ENCODE assay signal across 11 cellular contexts in genomic region chr12:8590842-8591545, GRCh38. TPM values are rescaled to one million over a fixed set of nuclear protein-coding genes. Genes with fewer than 3 reads are reported as not detected.
DNase-seq lines count a peak whose midpoint lies in the region; ATAC-seq and TF ChIP-seq lines count a peak whose summit lies in the region.
"Had no signal": no experiment of that assay in that cellular context is flagged by ENCODE, and none has a peak within 500 bp of the region (broad histone marks: within the 10 kb centered on the region; RNA-seq: fewer than 3 reads in every experiment).

No MANE protein-coding gene starts in this region.

- peaks cover 4% of the 10 kb centered on the region; the same call in 1 of the 2 replicates for H3K4me1 ChIP-seq in GM23338 (ENCODE audit: insufficient read depth)

- H3K27ac Mint-ChIP-seq in GM23338: no peak overlapping the region

- H3K4me3 ChIP-seq in GM23338: no peak overlapping the region

- peak overlapping the region; percentile 68; the same call in 1 of the 2 replicates for H2AFZ ChIP-seq in GM23338

- DNase-seq in GM23338 (ENCODE audit: low spot score) (peak; percentile 53), NOMO-1 treated with DMSO at 0.1 percent for 48 hours (lab: John Stamatoyannopoulos, UW; ENCODE audit: unreplicated experiment) (peak; percentile 92), islet precursor cell (peak; percentile 86), GM19238 (ENCODE audit: insufficient read length, low spot score) (no peak), NCI-H524 (lab: John Stamatoyannopoulos, UW) (no peak)
- DNase-seq: activated naive CD4-positive, alpha-beta T cell had no signal

- H4K20me1 ChIP-seq in GM23338 (replicated peaks; ENCODE audit: insufficient read depth): no peaks in the 10 kb centered on the region

- no peak overlapping the region for H3K4me2 ChIP-seq in GM23338

- H3K27me3 Mint-ChIP-seq in GM23338 (ENCODE audit: insufficient read depth, low read depth, poor library complexity): no peaks in the 10 kb centered on the region

- ATAC-seq in GM23338 (peak; percentile 86), GM18907 (IDR thresholded peaks at IDR 0.05; ENCODE audit: unreplicated experiment) (no peak), GM21528 (IDR thresholded peaks at IDR 0.05; ENCODE audit: low FRiP score, unreplicated experiment) (no peak)
- ATAC-seq: Panc1 had no signal

- no peaks in the 10 kb centered on the region for H3K36me3 Mint-ChIP-seq in GM23338 (ENCODE audit: low read depth)

- no peaks in the 10 kb centered on the region; the same call in 1 of the 2 replicates for H3K9me2 ChIP-seq in GM23338 (ENCODE audit: insufficient read depth)

- no peaks in the 10 kb centered on the region for H3K27me3 ChIP-seq in GM23338 (ENCODE audit: insufficient read depth)

- H3K4me3 Mint-ChIP-seq in GM23338: no peak overlapping the region
- H3K4me3 Mint-ChIP-seq: neural crest cell had no signal

- H3K27ac ChIP-seq in GM23338 (ENCODE audit: low read depth): no peak overlapping the region

- no peaks in the 10 kb centered on the region for H3K79me2 ChIP-seq in GM23338 (replicated peaks; ENCODE audit: insufficient read depth)

- peak; percentile 34 for TF ChIP-seq CTCF in GM12873 (IDR thresholded peaks at IDR 0.05; ENCODE audit: insufficient read depth, low read depth, low read length, missing control alignments)
- TF ChIP-seq CTCF in GM23338 (conservative IDR thresholded peaks at IDR 0.05; ENCODE audit: low read depth in 2 of 2): peak in 1 of 2 experiments; percentile 38; a peak in 3 of 4 replicates

- peaks cover 7% of the 10 kb centered on the region; the same call in 2 of the 3 replicates for H3K4me1 Mint-ChIP-seq in GM23338
- H3K4me1 Mint-ChIP-seq: neural crest cell had no signal

- no peaks in the 10 kb centered on the region for H3F3A ChIP-seq in GM23338 (replicated peaks; ENCODE audit: low read depth)

- H3K36me3 ChIP-seq in GM23338 (ENCODE audit: insufficient read depth): no peaks in the 10 kb centered on the region

- H3K9me3 Mint-ChIP-seq in GM23338: no peaks in the 10 kb centered on the region
- H3K9me3 Mint-ChIP-seq: neural crest cell had no signal

TF ChIP-seq in GM23338, 12 proteins besides CTCF, POLR2A, EP300 and RAD21 (continues in another document):
- TF ChIP-seq ZNF331 (CRISPR knock-in tag; IDR thresholded peaks at IDR 0.05; ENCODE audit: low read depth): no peak
- TF ChIP-seq EZH2phosphoT487 (IDR thresholded peaks at IDR 0.05; ENCODE audit: unreplicated experiment): no peak
- no peak for TF ChIP-seq NANOG (IDR thresholded peaks at IDR 0.05; ENCODE audit: borderline replicate concordance)
- no peak for TF ChIP-seq EZH2 (IDR thresholded peaks at IDR 0.05; ENCODE audit: low read depth, unreplicated experiment)
- TF ChIP-seq REST (IDR thresholded peaks at IDR 0.05; ENCODE audit: unreplicated experiment): no peak
- TF ChIP-seq POLR2AphosphoS5 (IDR thresholded peaks at IDR 0.05; ENCODE audit: low read depth): no peak
- TF ChIP-seq CREB1 (CRISPR knock-in tag; IDR thresholded peaks at IDR 0.05; ENCODE audit: low read depth): no peak
- TF ChIP-seq ZNF114 (CRISPR knock-in tag; IDR thresholded peaks at IDR 0.05): no peak
- no peak for TF ChIP-seq ZNF462 (CRISPR knock-in tag; IDR thresholded peaks at IDR 0.05)
- no peak for TF ChIP-seq STAT1 (IDR thresholded peaks at IDR 0.05; ENCODE audit: unreplicated experiment)
- TF ChIP-seq JUNB (IDR thresholded peaks at IDR 0.05; ENCODE audit: unreplicated experiment): no peak

RNA-seq across cellular contexts. Expression of gene AICDA, which starts 21.7 kb away (rescaled TPM):
- total RNA-seq in GM23338 (2014; rRNA removed; shearing (Covaris generic)): not detected in 2 replicates
- 0.31 TPM in 1 of 2 replicates, not detected in the other for polyA plus RNA-seq in GM23338 (2016; fragmentation: Nextera tagmentation; extraction: Ambion mirVana)
- total RNA-seq: neural crest cell had no signal

RNA-seq across cellular contexts. Expression of gene CLEC4E, which starts 50.3 kb away (rescaled TPM):
- total RNA-seq in GM23338 (2014; rRNA removed; shearing (Covaris generic)): not detected in 2 replicates
- polyA plus RNA-seq in GM23338 (2016; fragmentation: Nextera tagmentation; extraction: Ambion mirVana): not detected in 2 replicates
- total RNA-seq: neural crest cell had no signal

Comparison
In these comparisons a context has a peak if more than half of its experiments do, and no peak if none do; other contexts are left out.
1. DNase-seq: peak in GM23338 (single experiment), NOMO-1 treated with DMSO at 0.1 percent for 48 hours (single experiment) and islet precursor cell (single experiment); none in GM19238 (single experiment) and NCI-H524 (0 of 2).